Comparison of ENCODE assay signal across 1 cellular context in genomic region chr9:137042751-137043727, GRCh38.
TF ChIP-seq lines count a peak whose summit lies in the region.

No MANE protein-coding gene starts in this region.

TF ChIP-seq in H1, 55 proteins besides CTCF, POLR2A, EP300 and RAD21:
- TF ChIP-seq SAP30 (IDR thresholded peaks at IDR 0.05; ENCODE audit: insufficient read depth, insufficient replicate concordance, low read length): no peak
- no peak for TF ChIP-seq MAX (IDR thresholded peaks at IDR 0.05)
- TF ChIP-seq CHD1 (IDR thresholded peaks at IDR 0.05; ENCODE audit: low read depth, low read length): no peak
- no peak for TF ChIP-seq ZNF274 (IDR thresholded peaks at IDR 0.05; ENCODE audit: borderline replicate concordance, extremely low read depth, low read length)
- TF ChIP-seq BRCA1 (IDR thresholded peaks at IDR 0.05; ENCODE audit: low read depth, low read length): no peak
- no peak for TF ChIP-seq SIRT6 (IDR thresholded peaks at IDR 0.05; ENCODE audit: low read length)
- no peak for TF ChIP-seq JUN (IDR thresholded peaks at IDR 0.05; ENCODE audit: low read depth, low read length)
- TF ChIP-seq TAF1 (IDR thresholded peaks at IDR 0.05; ENCODE audit: low read depth, low read length): no peak
- no peak for TF ChIP-seq CEBPB (IDR thresholded peaks at IDR 0.05; ENCODE audit: low read depth, low read length)
- no peak for TF ChIP-seq BACH1 (IDR thresholded peaks at IDR 0.05; ENCODE audit: low read length)
